ENCODE assay signal across 8 cellular contexts in the genomic region with DNA sequence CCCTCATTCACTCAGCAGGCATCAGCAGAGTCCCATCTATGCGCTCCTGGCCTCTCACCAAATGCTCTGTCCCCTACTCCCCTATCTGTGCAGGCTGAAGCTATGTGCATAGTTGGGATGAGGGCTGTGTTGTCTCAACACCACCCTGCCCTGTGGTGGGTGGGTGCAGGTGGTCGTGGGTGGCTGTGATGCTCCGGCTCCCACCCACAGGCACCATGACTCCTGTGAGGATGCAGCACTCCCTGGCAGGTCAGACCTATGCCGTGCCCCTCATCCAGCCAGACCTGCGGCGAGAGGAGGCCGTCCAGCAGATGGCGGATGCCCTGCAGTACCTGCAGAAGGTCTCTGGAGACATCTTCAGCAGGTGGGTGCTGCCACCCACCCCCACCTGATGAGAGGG.
DNase-seq lines count a peak whose midpoint lies in the region; ATAC-seq and TF ChIP-seq lines count a peak whose summit lies in the region.
"Not testable (repeated sequence)": the region's sequence is repeated elsewhere in the genome, so short reads cannot be mapped to it uniquely, and the experiment has no call there.

No MANE protein-coding gene starts in this region.

- not testable (repeated sequence) for H3K9me3 Mint-ChIP-seq in activated CD8-positive, alpha-beta T cell treated with anti-CD3 and anti-CD28 coated beads for 36 hours; endodermal cell; type B pancreatic cell

- H3K79me2 ChIP-seq in Karpas-422 (ENCODE audit: low read length) = not testable (repeated sequence)

- peak; percentile 47 for DNase-seq in D341Med (ENCODE audit: low spot score)
- DNase-seq in Karpas-422 = peak; percentile 21
- DNase-seq in activated CD8-positive, alpha-beta T cell treated with anti-CD3 and anti-CD28 coated beads for 36 hours = peak; percentile 2
- DNase-seq in endodermal cell = peak; percentile 52
- peak; percentile 59 for DNase-seq in right atrium auricular region (ENCODE audit: low spot score)
- peak; percentile 1 for DNase-seq in medulla oblongata (ENCODE audit: extremely low spot score)
- peak; percentile 19 to 53 for DNase-seq in psoas muscle
- peak; percentile 69 for DNase-seq in type B pancreatic cell (ENCODE audit: extremely low spot score, unreplicated experiment)

- not testable (repeated sequence) for TF ChIP-seq CTCF in activated CD8-positive, alpha-beta T cell treated with anti-CD3 and anti-CD28 coated beads for 36 hours (IDR thresholded peaks at IDR 0.05); endodermal cell (conservative IDR thresholded peaks at IDR 0.05); right atrium auricular region (IDR thresholded peaks at IDR 0.05); psoas muscle (IDR thresholded peaks at IDR 0.05); type B pancreatic cell (conservative IDR thresholded peaks at IDR 0.05)

- not testable (repeated sequence) for H3K9ac ChIP-seq in Karpas-422 (ENCODE audit: low read length); endodermal cell (ENCODE audit: extremely low read depth, low read length, poor library complexity, severe bottlenecking)

- ATAC-seq in activated CD8-positive, alpha-beta T cell treated with anti-CD3 and anti-CD28 coated beads for 36 hours; psoas muscle: not testable (repeated sequence)

- CTCF ChIA-PET in activated CD8-positive, alpha-beta T cell treated with anti-CD3 and anti-CD28 coated beads for 36 hours (lab: Charles Lee) = not testable (repeated sequence)

- not testable (repeated sequence) for H3K27me3 Mint-ChIP-seq in activated CD8-positive, alpha-beta T cell treated with anti-CD3 and anti-CD28 coated beads for 36 hours; endodermal cell (ENCODE audit: insufficient read depth); type B pancreatic cell

- H3K36me3 Mint-ChIP-seq in activated CD8-positive, alpha-beta T cell treated with anti-CD3 and anti-CD28 coated beads for 36 hours (ENCODE audit: low read depth); endodermal cell (ENCODE audit: low read depth); type B pancreatic cell: not testable (repeated sequence)

- H3K36me3 ChIP-seq in Karpas-422 (ENCODE audit: insufficient read depth, low read length); endodermal cell (ENCODE audit: control insufficient read depth, insufficient read depth, low read length); right atrium auricular region; psoas muscle (ENCODE audit: insufficient read depth in 1 of 2, low read depth in 1 of 2): not testable (repeated sequence)

- not testable (repeated sequence) for H3K4me3 ChIP-seq in Karpas-422 (ENCODE audit: low read length); endodermal cell (ENCODE audit: low read length); right atrium auricular region; psoas muscle

- not testable (repeated sequence) for H3K4me3 Mint-ChIP-seq in activated CD8-positive, alpha-beta T cell treated with anti-CD3 and anti-CD28 coated beads for 36 hours; endodermal cell; type B pancreatic cell

- not testable (repeated sequence) for H3K27ac Mint-ChIP-seq in activated CD8-positive, alpha-beta T cell treated with anti-CD3 and anti-CD28 coated beads for 36 hours; endodermal cell; type B pancreatic cell

- not testable (repeated sequence) for H3K9me2 ChIP-seq in Karpas-422 (replicated peaks; ENCODE audit: insufficient read depth, low read length)

- not testable (repeated sequence) for H3K27me3 ChIP-seq in Karpas-422 (ENCODE audit: low read length); endodermal cell (ENCODE audit: control insufficient read depth, insufficient read depth, low read length, poor library complexity, severe bottlenecking); right atrium auricular region; psoas muscle (ENCODE audit: insufficient read depth in 3 of 3, low read length in 2 of 3)

- intact Hi-C loops in activated CD8-positive, alpha-beta T cell treated with anti-CD3 and anti-CD28 coated beads for 36 hours (cut with micrococcal nuclease); psoas muscle (cut with DNase I): not testable (repeated sequence)

- H2AFZ ChIP-seq in Karpas-422 (ENCODE audit: low read length) = not testable (repeated sequence)

- not testable (repeated sequence) for H3K4me1 ChIP-seq in Karpas-422 (ENCODE audit: low read length); endodermal cell (ENCODE audit: control insufficient read depth, insufficient read depth, low read length); right atrium auricular region
- peaks cover 16% of the 10 kb centered on the region for H3K4me1 ChIP-seq in psoas muscle

- POLR2A ChIA-PET in activated CD8-positive, alpha-beta T cell treated with anti-CD3 and anti-CD28 coated beads for 36 hours (lab: Charles Lee) = not testable (repeated sequence)

- H3K4me1 Mint-ChIP-seq in activated CD8-positive, alpha-beta T cell treated with anti-CD3 and anti-CD28 coated beads for 36 hours (ENCODE audit: low read depth); endodermal cell; type B pancreatic cell (ENCODE audit: unreplicated experiment): not testable (repeated sequence)

- 84 to 94% methylated on average over 3 to 8 of the region's 8 CpGs for WGBS in endodermal cell (ENCODE audit: insufficient coverage in 1 of 2, insufficient read length in 1 of 2), 2 experiments
- 90 to 94% (median 91%) methylated on average over 5 to 8 of the region's 8 CpGs for WGBS in psoas muscle, 3 donors

- not testable (repeated sequence) for H3K27ac ChIP-seq in Karpas-422 (ENCODE audit: low read length); endodermal cell (ENCODE audit: low read depth, low read length); right atrium auricular region; psoas muscle

- not testable (repeated sequence) for H3K9me3 ChIP-seq in Karpas-422 (ENCODE audit: low read length); endodermal cell (ENCODE audit: control insufficient read depth, low read length); right atrium auricular region; psoas muscle

- H3K4me2 ChIP-seq in Karpas-422 (ENCODE audit: low read depth, low read length, poor library complexity, severe bottlenecking) = not testable (repeated sequence)

- not testable (repeated sequence) for H4K20me1 ChIP-seq in Karpas-422 (ENCODE audit: insufficient read depth, low read depth, low read length)

Comparison
In these comparisons a context has a peak if more than half of its experiments do, and no peak if none do; other contexts are left out.
1. DNase-seq: peak in every context shown above with its lines; median percentile 69 in type B pancreatic cell; 59 in right atrium auricular region; 52 in endodermal cell; 47 in D341Med; 36 in psoas muscle; 21 in Karpas-422; 2 in activated CD8-positive, alpha-beta T cell treated with anti-CD3 and anti-CD28 coated beads for 36 hours; 1 in medulla oblongata.